21 cellular contexts compared by ENCODE assay signal in genomic region chr11:13358871-13359270, GRCh38.
DNase-seq lines count a peak whose midpoint lies in the region; TF ChIP-seq lines count a peak whose summit lies in the region.
"Had no signal": no experiment of that assay in that cellular context is flagged by ENCODE, and none has a peak within 500 bp of the region (broad histone marks: within the 10 kb centered on the region; RNA-seq: fewer than 3 reads in every experiment).

No MANE protein-coding gene starts in this region.

- peak overlapping the region in 2 of 8 donors; percentile 8 to 45 for H3K27ac Mint-ChIP-seq in CD8-positive, alpha-beta memory T cell
- H3K27ac Mint-ChIP-seq: activated CD8-positive, alpha-beta T cell treated with anti-CD3 and anti-CD28 coated beads, Interleukin-2, amount 10 ng/mL, durations not matched to agents 7 days and 5 days; B cell; endodermal cell; memory B cell; nephron; stimulated activated naive CD8-positive, alpha-beta T cell treated with anti-CD3 and anti-CD28 coated beads, Interleukin-15, amount 100 ng/mL, for 72 hours; T-helper 2 cell treated with Interferon-gamma antibody and Interleukin-4, amounts not matched to agents 5 μg/mL and 100 μg/mL, for 36 hours had no signal

- TF ChIP-seq CTCF in astrocyte of the spinal cord (IDR thresholded peaks at IDR 0.05; ENCODE audit: low read depth, low read length) (no peak), WERI-Rb-1 (IDR thresholded peaks at IDR 0.05; ENCODE audit: low read depth, low read length) (no peak)

- H3K27me3 Mint-ChIP-seq in CD8-positive, alpha-beta memory T cell, result no peaks in the 10 kb centered on the region
- H3K27me3 Mint-ChIP-seq: B cell; memory B cell; stimulated activated naive CD8-positive, alpha-beta T cell treated with anti-CD3 and anti-CD28 coated beads, Interleukin-15, amount 100 ng/mL, for 72 hours had no signal

- no peak overlapping the region for H3K4me3 Mint-ChIP-seq in CD8-positive, alpha-beta memory T cell
- H3K4me3 Mint-ChIP-seq: activated CD8-positive, alpha-beta T cell treated with anti-CD3 and anti-CD28 coated beads, Interleukin-2, amount 10 ng/mL, durations not matched to agents 7 days and 5 days; B cell; endodermal cell; memory B cell; nephron; stimulated activated naive CD8-positive, alpha-beta T cell treated with anti-CD3 and anti-CD28 coated beads, Interleukin-15, amount 100 ng/mL, for 72 hours; T-helper 2 cell treated with Interferon-gamma antibody and Interleukin-4, amounts not matched to agents 5 μg/mL and 100 μg/mL, for 36 hours had no signal

- H3K36me3 ChIP-seq in CD8-positive, alpha-beta memory T cell (ENCODE audit: insufficient read depth, low read length), result peaks cover 61% of the 10 kb centered on the region
- H3K36me3 ChIP-seq in WERI-Rb-1 (peaks cover 21% of the 10 kb centered on the region), mesendoderm (ENCODE audit: control insufficient read depth, insufficient read depth, low read length) (no peaks in the 10 kb centered on the region)

- H3K56ac ChIP-seq in mesendoderm (ENCODE audit: low read length), result no peak overlapping the region

- DNase-seq in M059J (ENCODE audit: low read depth) (peak; percentile 43), astrocyte of the spinal cord (ENCODE audit: low read depth, low spot score) (peak; percentile 40), inferior parietal cortex (ENCODE audit: extremely low spot score) (peak; percentile 72), stromal cell of bone marrow (ENCODE audit: low read depth) (peak; percentile 58), WERI-Rb-1 (no peak), hippocampal formation (lab: John Stamatoyannopoulos, UW) (no peak), mesendoderm (no peak)
- no peak for DNase-seq in CD8-positive, alpha-beta memory T cell
- DNase-seq: activated CD4-positive, CD25-positive, alpha-beta regulatory T cell; activated CD8-positive, alpha-beta T cell treated with anti-CD3 and anti-CD28 coated beads, Interleukin-2, amount 10 ng/mL, durations not matched to agents 7 days and 5 days; endodermal cell; NCI-H1436; NCI-H2171 treated with DMSO at 0.1 percent for 48 hours; NCI-H748 treated with DMSO at 0.1 percent for 48 hours; stimulated activated naive CD8-positive, alpha-beta T cell treated with anti-CD3 and anti-CD28 coated beads, Interleukin-15, amount 100 ng/mL, for 72 hours had no signal

- H2BK120ac ChIP-seq in mesendoderm (ENCODE audit: low read depth, low read length), result no peak overlapping the region

- no peak overlapping the region for H4K8ac ChIP-seq in mesendoderm (ENCODE audit: low read depth, low read length)

- H3K79me2 ChIP-seq in mesendoderm (ENCODE audit: control insufficient read depth, insufficient read depth, low read length), result no peaks in the 10 kb centered on the region
- H3K79me2 ChIP-seq: hepatocyte had no signal

- in situ Hi-C loops in astrocyte of the spinal cord (cut with HindIII; ENCODE audit: low sequenced_read_pairs), result no loop called here

- no peaks in the 10 kb centered on the region for H3K27me3 ChIP-seq in CD8-positive, alpha-beta memory T cell (ENCODE audit: insufficient read depth, low read length, poor library complexity, severe bottlenecking)
- no peaks in the 10 kb centered on the region for H3K27me3 ChIP-seq in WERI-Rb-1 (ENCODE audit: insufficient read depth, low read depth, severe bottlenecking)
- no peaks in the 10 kb centered on the region for H3K27me3 ChIP-seq in mesendoderm (ENCODE audit: insufficient read depth, low read length, poor library complexity)
- H3K27me3 ChIP-seq: hepatocyte, SJSA1 had no signal

- H3K4me1 Mint-ChIP-seq in CD8-positive, alpha-beta memory T cell, result peaks cover 0 to 6% (median 3%) of the 10 kb centered on the region in 3 donors
- H3K4me1 Mint-ChIP-seq: B cell; nephron; stimulated activated naive CD8-positive, alpha-beta T cell treated with anti-CD3 and anti-CD28 coated beads, Interleukin-15, amount 100 ng/mL, for 72 hours had no signal

- no peak overlapping the region for H3K4me2 ChIP-seq in mesendoderm (ENCODE audit: low read length)
- H3K4me2 ChIP-seq: hepatocyte had no signal

- H3K36me3 Mint-ChIP-seq in CD8-positive, alpha-beta memory T cell, result peaks cover 0 to 97% (median 29%) of the 10 kb centered on the region in 3 donors

- H3K18ac ChIP-seq in mesendoderm (ENCODE audit: low read length), result no peak overlapping the region

- no peak overlapping the region for H3K23ac ChIP-seq in mesendoderm (ENCODE audit: low read length)

- no peak overlapping the region for H4K5ac ChIP-seq in mesendoderm (ENCODE audit: low read length)

- H3K27ac ChIP-seq in CD8-positive, alpha-beta memory T cell (ENCODE audit: low read depth, low read length), result no peak overlapping the region
- no peak overlapping the region for H3K27ac ChIP-seq in WERI-Rb-1
- no peak overlapping the region for H3K27ac ChIP-seq in mesendoderm (ENCODE audit: low read depth, low read length)
- H3K27ac ChIP-seq: hepatocyte, SJSA1 had no signal

- no peak overlapping the region for H3K9ac ChIP-seq in mesendoderm (ENCODE audit: low read length)

- H2AK5ac ChIP-seq in mesendoderm (ENCODE audit: low read length), result no peak overlapping the region

- H3K79me1 ChIP-seq in mesendoderm (ENCODE audit: low read length), result no peaks in the 10 kb centered on the region

- H3K4me1 ChIP-seq in CD8-positive, alpha-beta memory T cell (ENCODE audit: insufficient read depth, low read length), result no peaks in the 10 kb centered on the region
- no peaks in the 10 kb centered on the region for H3K4me1 ChIP-seq in mesendoderm (ENCODE audit: control insufficient read depth, low read depth, low read length)

- H3K9me3 Mint-ChIP-seq in CD8-positive, alpha-beta memory T cell, result no peaks in the 10 kb centered on the region
- H3K9me3 Mint-ChIP-seq: endodermal cell; memory B cell; nephron; stimulated activated naive CD8-positive, alpha-beta T cell treated with anti-CD3 and anti-CD28 coated beads, Interleukin-15, amount 100 ng/mL, for 72 hours; T-helper 2 cell treated with Interferon-gamma antibody and Interleukin-4, amounts not matched to agents 5 μg/mL and 100 μg/mL, for 36 hours had no signal

- no peak overlapping the region for H2BK15ac ChIP-seq in mesendoderm (replicated peaks; ENCODE audit: low read depth)

- CTCF ChIA-PET in CD8-positive, alpha-beta memory T cell (lab: Charles Lee), result interaction anchor here (1.3 kb wide), 1 partner anchor 14 kb away, joined by 4 read pairs; no protein-coding TSS in a partner anchor

- H3K4me3 ChIP-seq in astrocyte of the spinal cord (ENCODE audit: low read depth, low read length), result no peak overlapping the region
- H3K4me3 ChIP-seq in CD8-positive, alpha-beta memory T cell (ENCODE audit: low read length), result no peak overlapping the region
- no peak overlapping the region for H3K4me3 ChIP-seq in WERI-Rb-1 (ENCODE audit: low read depth, low read length)
- no peak overlapping the region for H3K4me3 ChIP-seq in mesendoderm (ENCODE audit: low read length)
- H3K4me3 ChIP-seq: hepatocyte, SJSA1 had no signal

- no peak overlapping the region for H2BK5ac ChIP-seq in mesendoderm (ENCODE audit: low read length)

- no peaks in the 10 kb centered on the region for H3K9me3 ChIP-seq in CD8-positive, alpha-beta memory T cell (ENCODE audit: low read length)
- H3K9me3 ChIP-seq in WERI-Rb-1 (ENCODE audit: severe bottlenecking), result no peaks in the 10 kb centered on the region
- H3K9me3 ChIP-seq: SJSA1 had no signal

- no CpG with 5 or more reads among the region's 4 CpGs for WGBS in mesendoderm (ENCODE audit: extremely low coverage, insufficient coverage, low lambda C conversion rate)

- no peak overlapping the region for H3K4ac ChIP-seq in mesendoderm (ENCODE audit: low read depth, low read length)

- POLR2A ChIA-PET in CD8-positive, alpha-beta memory T cell (lab: Charles Lee), result no interaction called here

Comparison
In these comparisons a context has a peak if more than half of its experiments do, and no peak if none do; other contexts are left out.
1. DNase-seq: peak in M059J (single experiment), astrocyte of the spinal cord (single experiment), inferior parietal cortex (single experiment) and stromal cell of bone marrow (single experiment); none in CD8-positive, alpha-beta memory T cell (0 of 5), WERI-Rb-1 (single experiment), hippocampal formation (0 of 2) and mesendoderm (single experiment).